10 cellular contexts compared by ENCODE assay signal in genomic region chr6:105317607-105318533, GRCh38.
A peak's percentile ranks its signal among the peaks of the same experiment; 100 is the strongest.
DNase-seq lines count a peak whose midpoint lies in the region; ATAC-seq, FAIRE-seq and TF ChIP-seq lines count a peak whose summit lies in the region.
"Had no signal": no experiment of that assay in that cellular context is flagged by ENCODE, and none has a peak within 500 bp of the region (broad histone marks: within the 10 kb centered on the region; RNA-seq: fewer than 3 reads in every experiment).

No MANE protein-coding gene starts in this region.

- peaks cover 1% of the 10 kb centered on the region; the same call in 1 of the 2 replicates for H3K27me3 Mint-ChIP-seq in HFFc6 (ENCODE audit: insufficient read depth)
- no peaks in the 10 kb centered on the region for H3K27me3 Mint-ChIP-seq in activated T-cell treated with anti-CD3 and anti-CD28 coated beads, Interleukin-2, amount 50 U/mL, for 4 hours (ENCODE audit: low read depth)
- no peaks in the 10 kb centered on the region for H3K27me3 Mint-ChIP-seq in activated T-cell treated with anti-CD3 and anti-CD28 coated beads, Interleukin-2, amount 50 U/mL, for 72 hours (ENCODE audit: low read depth)
- H3K27me3 Mint-ChIP-seq: T-cell had no signal

- 97% methylated on average over 6 of the region's 6 CpGs for WGBS in HepG2 (ENCODE audit: low lambda C conversion rate)
- 92 to 94% methylated on average over 6 of the region's 6 CpGs for WGBS in sigmoid colon, 2 donors

- H3K9me3 Mint-ChIP-seq in HFFc6: no peaks in the 10 kb centered on the region
- H3K9me3 Mint-ChIP-seq in activated T-cell treated with anti-CD3 and anti-CD28 coated beads, Interleukin-2, amount 50 U/mL, for 4 hours: no peaks in the 10 kb centered on the region
- H3K9me3 Mint-ChIP-seq in activated T-cell treated with anti-CD3 and anti-CD28 coated beads, Interleukin-2, amount 50 U/mL, for 72 hours: no peaks in the 10 kb centered on the region
- H3K9me3 Mint-ChIP-seq: T-cell had no signal

- ATAC-seq in HepG2 (peak; percentile 71), GM21619 (IDR thresholded peaks at IDR 0.05; ENCODE audit: unreplicated experiment) (no peak)
- ATAC-seq in activated T-cell treated with anti-CD3 and anti-CD28 coated beads, Interleukin-2, amount 50 U/mL, for 4 hours: no peak
- no peak for ATAC-seq in activated T-cell treated with anti-CD3 and anti-CD28 coated beads, Interleukin-2, amount 50 U/mL, for 72 hours (replicated peaks in 1 of 2)
- ATAC-seq: T-cell had no signal

- no peak overlapping the region for H3K4me2 ChIP-seq in HepG2 (ENCODE audit: low read depth, low read length)

- DNase-seq in COR-L47 (lab: John Stamatoyannopoulos, UW): peak; percentile 45
- DNase-seq in HFFc6: no peak
- DNase-seq in astrocyte of the spinal cord (ENCODE audit: low read depth, low spot score): no peak
- peak; percentile 8 for DNase-seq in HepG2 (ENCODE audit: low spot score)
- DNase-seq in activated T-cell treated with anti-CD3 and anti-CD28 coated beads, Interleukin-2, amount 50 U/mL, for 4 hours: no peak
- DNase-seq in sigmoid colon: no peak
- no peak for DNase-seq in activated T-cell treated with anti-CD3 and anti-CD28 coated beads, Interleukin-2, amount 50 U/mL, for 72 hours
- DNase-seq: amniotic stem cell had no signal

- H3K9me3 ChIP-seq in HepG2 (ENCODE audit: low read length) (no peaks in the 10 kb centered on the region), sigmoid colon (no peaks in the 10 kb centered on the region)

- no TSS peak for BruUV-seq in HepG2 (replicated peaks; lab: Mats Ljungman, UMichigan)

- H3K4me3 Mint-ChIP-seq in HFFc6: no peak overlapping the region
- H3K4me3 Mint-ChIP-seq in activated T-cell treated with anti-CD3 and anti-CD28 coated beads, Interleukin-2, amount 50 U/mL, for 4 hours: no peak overlapping the region
- no peak overlapping the region for H3K4me3 Mint-ChIP-seq in activated T-cell treated with anti-CD3 and anti-CD28 coated beads, Interleukin-2, amount 50 U/mL, for 72 hours
- H3K4me3 Mint-ChIP-seq: T-cell had no signal

- intact Hi-C loops in HepG2 (cut with micrococcal nuclease; ENCODE audit: unreplicated experiment) (loop anchor here (1.0 to 5.0 kb wide), 4 partner anchors 54 to 231 kb away; partner anchors contain the start of gene PREP), sigmoid colon (cut with DNase I) (no loop called here)

- H3K9ac ChIP-seq in HepG2 (ENCODE audit: insufficient read depth, low read depth, low read length): no peak overlapping the region

- CTCF ChIA-PET in HepG2 (lab: Yijun Ruan, JAX; ENCODE audit: low intra/inter-chr PET ratio, low total read pairs): interaction anchor here (1.5 kb wide), 1 partner anchor 85 kb away, joined by 8 read pairs; the partner anchor contains the start of gene PREP

- peak; percentile 69 for TF ChIP-seq CTCF in HFFc6 (IDR thresholded peaks at IDR 0.05)
- peak; percentile 18 for TF ChIP-seq CTCF in astrocyte of the spinal cord (IDR thresholded peaks at IDR 0.05; ENCODE audit: low read depth, low read length)
- peak; percentile 32; the same call in 1 of the 2 replicates for TF ChIP-seq CTCF in HepG2 (CRISPR knock-in tag; IDR thresholded peaks at IDR 0.05)
- TF ChIP-seq CTCF in sigmoid colon (IDR thresholded peaks at IDR 0.05): peak in 1 of 4 experiments; percentile 23

- POLR2A ChIA-PET in HepG2 (lab: Yijun Ruan, JAX): no interaction called here

- no peak for FAIRE-seq in HepG2 (lab: Jason Lieb, UNC)

- H3K79me2 ChIP-seq in HepG2 (ENCODE audit: insufficient read depth, low read length): no peaks in the 10 kb centered on the region

- TF ChIP-seq EP300 in HepG2 (IDR thresholded peaks at IDR 0.05; ENCODE audit: low read depth in 2 of 2, low read length in 2 of 2) (no peak), HepG2 (CRISPR knock-in tag; IDR thresholded peaks at IDR 0.05; ENCODE audit: borderline replicate concordance) (no peak), sigmoid colon (IDR thresholded peaks at IDR 0.05) (no peak)

- H4K20me1 ChIP-seq in HepG2 (ENCODE audit: insufficient read depth, low read length): no peaks in the 10 kb centered on the region; the same call in 1 of the 2 replicates

- no peak overlapping the region for H3K27ac Mint-ChIP-seq in HFFc6
- no peak overlapping the region for H3K27ac Mint-ChIP-seq in activated T-cell treated with anti-CD3 and anti-CD28 coated beads, Interleukin-2, amount 50 U/mL, for 72 hours
- H3K27ac Mint-ChIP-seq: T-cell had no signal

- no peaks in the 10 kb centered on the region; the same call in 1 of the 2 replicates for H3K4me1 ChIP-seq in HepG2 (ENCODE audit: insufficient read depth, low read length)
- H3K4me1 ChIP-seq in sigmoid colon: peaks cover 0 to 18% (median 0%) of the 10 kb centered on the region in 4 donors

- H3K4me3 ChIP-seq in astrocyte of the spinal cord (ENCODE audit: low read depth, low read length) (no peak overlapping the region), HepG2 (replicated peaks in 1 of 3; ENCODE audit: insufficient read depth in 1 of 3, low read depth in 2 of 3, low read length in 3 of 3) (no peak overlapping the region), sigmoid colon (no peak overlapping the region)

- peaks cover 9 to 51% of the 10 kb centered on the region in 2 experiments for H3K36me3 ChIP-seq in HepG2 (replicated peaks in 1 of 2; ENCODE audit: control insufficient read depth in 1 of 2, insufficient read depth in 2 of 2, low read length in 2 of 2)
- peaks cover 0 to 30% (median 2%) of the 10 kb centered on the region in 4 donors for H3K36me3 ChIP-seq in sigmoid colon

- in situ Hi-C loops in astrocyte of the spinal cord (cut with HindIII; ENCODE audit: low sequenced_read_pairs): no loop called here
- in situ Hi-C loops in HepG2 (cut with HindIII; ENCODE audit: extremely low pct_ligation_motif_present, low pct_unique_long_range_greater_than_20kb): no loop called here

- peaks cover 29% of the 10 kb centered on the region for H3K4me1 Mint-ChIP-seq in HFFc6 (ENCODE audit: low read depth)
- no peaks in the 10 kb centered on the region for H3K4me1 Mint-ChIP-seq in activated T-cell treated with anti-CD3 and anti-CD28 coated beads, Interleukin-2, amount 50 U/mL, for 4 hours (ENCODE audit: low read depth)
- H3K4me1 Mint-ChIP-seq in activated T-cell treated with anti-CD3 and anti-CD28 coated beads, Interleukin-2, amount 50 U/mL, for 72 hours (ENCODE audit: low read depth): no peaks in the 10 kb centered on the region
- H3K4me1 Mint-ChIP-seq: T-cell had no signal

- no peak for TF ChIP-seq RAD21 in HepG2 (CRISPR knock-in tag; IDR thresholded peaks at IDR 0.05)

- no peak overlapping the region for H2AFZ ChIP-seq in HepG2 (ENCODE audit: low read length)

- H3K27me3 ChIP-seq in HepG2 (ENCODE audit: control insufficient read depth in 1 of 2, insufficient read depth in 2 of 2, low read length in 2 of 2): no peaks in the 10 kb centered on the region
- no peaks in the 10 kb centered on the region for H3K27me3 ChIP-seq in sigmoid colon

- peaks cover 32% of the 10 kb centered on the region for H3K36me3 Mint-ChIP-seq in HFFc6 (ENCODE audit: low read depth)
- peaks cover 45% of the 10 kb centered on the region for H3K36me3 Mint-ChIP-seq in activated T-cell treated with anti-CD3 and anti-CD28 coated beads, Interleukin-2, amount 50 U/mL, for 4 hours (ENCODE audit: insufficient read depth)
- H3K36me3 Mint-ChIP-seq in activated T-cell treated with anti-CD3 and anti-CD28 coated beads, Interleukin-2, amount 50 U/mL, for 72 hours (ENCODE audit: insufficient read depth in 2 of 2): peaks cover 9 to 14% of the 10 kb centered on the region in 2 donors

- TF ChIP-seq POLR2A in HepG2 (IDR thresholded peaks at IDR 0.05; ENCODE audit: insufficient read depth in 1 of 2, low read depth in 2 of 2, low read length in 2 of 2) (no peak), sigmoid colon (IDR thresholded peaks at IDR 0.05) (no peak)

- H3K27ac ChIP-seq in HepG2 (ENCODE audit: extremely low read length, insufficient read depth, low read length) (no peak overlapping the region), sigmoid colon (no peak overlapping the region)

TF ChIP-seq in HepG2, 621 proteins besides CTCF, POLR2A, EP300 and RAD21:
- TF ChIP-seq REST (IDR thresholded peaks at IDR 0.05; ENCODE audit: borderline replicate concordance in 1 of 2, low read depth in 1 of 2, low read length in 2 of 2) (no peak), SMC3 (IDR thresholded peaks at IDR 0.05; ENCODE audit: low read length) (peak; percentile 40; the same call in 1 of the 2 replicates)

Comparison
In these comparisons a context has a peak if more than half of its experiments do, and no peak if none do; other contexts are left out.
1. DNase-seq: peak in COR-L47 (single experiment) and HepG2 (single experiment); none in HFFc6 (single experiment), astrocyte of the spinal cord (single experiment), activated T-cell treated with anti-CD3 and anti-CD28 coated beads, Interleukin-2, amount 50 U/mL, for 4 hours (single experiment), sigmoid colon (single experiment) and activated T-cell treated with anti-CD3 and anti-CD28 coated beads, Interleukin-2, amount 50 U/mL, for 72 hours (0 of 2).